Comparison of ENCODE assay signal across 13 cellular contexts in the genomic region with DNA sequence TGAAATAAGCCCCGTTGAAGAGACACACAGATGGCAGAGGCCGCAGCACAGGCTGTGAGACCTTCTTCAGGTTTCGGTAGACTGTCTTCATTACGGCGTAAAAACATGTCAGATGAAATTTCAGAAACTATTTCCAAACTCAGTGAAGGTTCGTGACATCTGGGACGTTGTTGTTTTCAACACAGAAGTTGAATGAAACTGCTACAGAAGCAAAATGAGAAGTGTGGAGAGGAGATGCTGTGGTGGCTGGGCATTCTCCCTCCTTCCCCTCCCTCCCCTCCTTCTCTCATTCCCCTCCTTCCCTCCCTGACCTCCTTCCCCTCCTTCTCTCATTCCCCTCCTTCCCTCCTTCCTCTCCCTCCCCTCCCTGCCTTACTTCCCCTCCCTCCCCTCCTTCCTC.
DNase-seq lines count a peak whose midpoint lies in the region; ATAC-seq, FAIRE-seq and TF ChIP-seq lines count a peak whose summit lies in the region.
"Had no signal": no experiment of that assay in that cellular context is flagged by ENCODE, and none has a peak within 500 bp of the region (broad histone marks: within the 10 kb centered on the region; RNA-seq: fewer than 3 reads in every experiment).

No MANE protein-coding gene starts in this region.

- no peak overlapping the region for H3K4me3 Mint-ChIP-seq in nephron progenitor cell
- H3K4me3 Mint-ChIP-seq: activated T-cell treated with anti-CD3 and anti-CD28 coated beads, Interleukin-2, amount 50 U/mL, for 4 hours; central memory CD8-positive, alpha-beta T cell had no signal

- H3K4me1 ChIP-seq in osteoblast (ENCODE audit: insufficient read depth, low read length) (no peaks in the 10 kb centered on the region), small intestine (ENCODE audit: control insufficient read depth in 2 of 2, insufficient read depth in 1 of 2, low read depth in 1 of 2, low read length in 1 of 2) (no peaks in the 10 kb centered on the region)

- 67 to 90% (median 82%) methylated on average over 7 of the region's 7 CpGs for WGBS in small intestine, 3 donors

- ATAC-seq in GM18870 (IDR thresholded peaks at IDR 0.05; ENCODE audit: unreplicated experiment) (peak; percentile 61), GM21619 (IDR thresholded peaks at IDR 0.05; ENCODE audit: unreplicated experiment) (peak; percentile 53), HG03442 (IDR thresholded peaks at IDR 0.05; ENCODE audit: unreplicated experiment) (peak; percentile 58)
- ATAC-seq: activated T-cell treated with anti-CD3 and anti-CD28 coated beads, Interleukin-2, amount 50 U/mL, for 4 hours had no signal

- no peak overlapping the region for H3K4me2 ChIP-seq in osteoblast (ENCODE audit: insufficient read depth, low read length)

- peaks cover 31% of the 10 kb centered on the region for H3K4me1 Mint-ChIP-seq in nephron progenitor cell
- H3K4me1 Mint-ChIP-seq: central memory CD8-positive, alpha-beta T cell had no signal

- H3K79me2 ChIP-seq in osteoblast (ENCODE audit: insufficient read depth, low read length), result no peaks in the 10 kb centered on the region

- no peak overlapping the region for H2AFZ ChIP-seq in osteoblast (ENCODE audit: low read length)

- H4K20me1 ChIP-seq in osteoblast (ENCODE audit: insufficient read depth, low read length), result no peaks in the 10 kb centered on the region

- H3K27me3 ChIP-seq in osteoblast (ENCODE audit: insufficient read depth, low read length) (no peaks in the 10 kb centered on the region), small intestine (ENCODE audit: control insufficient read depth in 2 of 2, insufficient read depth in 2 of 2, low read length in 2 of 2) (no peaks in the 10 kb centered on the region)

- no peaks in the 10 kb centered on the region for H3K9me3 ChIP-seq in osteoblast (ENCODE audit: low read depth, low read length)
- no peaks in the 10 kb centered on the region for H3K9me3 ChIP-seq in small intestine (ENCODE audit: control insufficient read depth, low read depth)

- H3K27ac ChIP-seq in osteoblast (ENCODE audit: low read depth, low read length) (no peak overlapping the region), small intestine (ENCODE audit: low read depth in 1 of 2, low read length in 1 of 2) (peak overlapping the region in 1 of 2 donors; percentile 47)

- H3K36me3 ChIP-seq in osteoblast (ENCODE audit: insufficient read depth, low read length), result no peaks in the 10 kb centered on the region
- H3K36me3 ChIP-seq in small intestine (ENCODE audit: control insufficient read depth in 2 of 2, insufficient read depth in 2 of 2, low read length in 2 of 2), result peaks cover 0 to 2% of the 10 kb centered on the region in 2 donors

- DNase-seq in nephron progenitor cell (no peak), osteoblast (ENCODE audit: insufficient read length, low spot score, missing footprints) (no peak), small intestine (no peak), NCI-H82 treated with DMSO at 0.1 percent for 48 hours (lab: John Stamatoyannopoulos, UW; ENCODE audit: unreplicated experiment) (no peak)
- DNase-seq in central memory CD4-positive, alpha-beta T cell, result no peak
- DNase-seq: activated T-cell treated with anti-CD3 and anti-CD28 coated beads, Interleukin-2, amount 50 U/mL, for 4 hours; DMS153; HCEC 1CT; kidney glomerular epithelial cell had no signal

- no peak overlapping the region for H3K4me3 ChIP-seq in osteoblast (ENCODE audit: insufficient read depth, low read length)
- no peak overlapping the region for H3K4me3 ChIP-seq in small intestine (ENCODE audit: low read depth in 1 of 2, low read length in 2 of 2)

- TF ChIP-seq CTCF in nephron progenitor cell (IDR thresholded peaks at IDR 0.05) (no peak), osteoblast (IDR thresholded peaks at IDR 0.05; ENCODE audit: extremely low read depth, low read depth, low read length) (no peak)

- H3K27me3 Mint-ChIP-seq in nephron progenitor cell (ENCODE audit: low read depth, poor library complexity), result peaks cover 5% of the 10 kb centered on the region
- H3K27me3 Mint-ChIP-seq: central memory CD8-positive, alpha-beta T cell had no signal

- H3K9me3 Mint-ChIP-seq in nephron progenitor cell, result peaks cover 28% of the 10 kb centered on the region

- H3K27ac Mint-ChIP-seq in nephron progenitor cell, result peak overlapping the region; percentile 59

- FAIRE-seq in small intestine (lab: Jason Lieb, UNC), result no peak

- peaks cover 54% of the 10 kb centered on the region for H3K36me3 Mint-ChIP-seq in nephron progenitor cell (ENCODE audit: low read depth)
